ENCODE assay signal across 27 cellular contexts in the genomic region with DNA sequence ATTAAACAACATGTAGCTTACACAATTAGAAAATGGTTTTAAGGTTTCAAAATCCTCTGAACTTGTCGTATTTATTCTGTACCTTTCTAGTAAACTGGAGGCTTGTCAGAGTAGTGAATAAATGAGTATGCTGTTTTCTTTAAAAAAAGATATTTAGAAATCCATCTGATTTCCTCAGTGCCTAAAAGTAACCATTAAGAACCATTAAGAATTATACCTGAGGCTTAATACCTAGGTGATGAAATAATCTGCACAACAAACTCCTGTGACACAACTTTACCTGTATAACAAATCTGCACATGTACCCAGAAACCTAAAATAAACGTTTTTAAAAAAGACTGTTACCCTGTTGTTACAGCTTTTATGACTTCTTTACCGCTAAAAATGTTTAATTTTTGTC.
"Had no signal": no experiment of that assay in that cellular context is flagged by ENCODE, and none has a peak within 500 bp of the region (broad histone marks: within the 10 kb centered on the region; RNA-seq: fewer than 3 reads in every experiment).

No MANE protein-coding gene starts in this region.

- H3K36me3 ChIP-seq: adrenal gland, cardiac muscle cell, colonic mucosa, esophagus squamous epithelium had no signal

- H3K4me3 ChIP-seq: adrenal gland, body of pancreas, cardiac muscle cell, colonic mucosa, esophagus squamous epithelium had no signal

- H3K27me3 ChIP-seq: adrenal gland, body of pancreas, cardiac muscle cell, colonic mucosa, esophagus squamous epithelium had no signal

- H3K27ac ChIP-seq: adrenal gland, body of pancreas, cardiac muscle cell, colonic mucosa, esophagus squamous epithelium had no signal

- DNase-seq: activated CD4-positive, alpha-beta memory T cell treated with anti-CD3 and anti-CD28 coated beads for 36 hours; activated CD4-positive, alpha-beta T cell treated with anti-CD3 and anti-CD28 coated beads for 36 hours; activated CD4-positive, alpha-beta T cell treated with anti-CD3 and anti-CD28 coated beads, Interleukin-2, amount 10 ng/mL, durations not matched to agents 24 days and 14 days; activated CD4-positive, CD25-positive, alpha-beta regulatory T cell; activated CD4-positive, CD25-positive, alpha-beta regulatory T cell treated with anti-CD3 and anti-CD28 coated beads, Interleukin-2, amount 50 U/mL, for 72 hours; activated CD8-positive, alpha-beta memory T cell treated with anti-CD3 and anti-CD28 coated beads, Interleukin-2, amount 10 ng/mL, durations not matched to agents 7 days and 5 days; activated CD8-positive, alpha-beta memory T cell treated with anti-CD3 and anti-CD28 coated beads, Interleukin-2, amount 50 U/mL, for 4 hours; activated CD8-positive, alpha-beta T cell treated with anti-CD3 and anti-CD28 coated beads, Interleukin-2, amount 10 ng/mL, durations not matched to agents 7 days and 5 days; activated effector memory CD4-positive, alpha-beta T cell treated with anti-CD3 and anti-CD28 coated beads, Interleukin-2, amount 50 U/mL, for 16 hours; activated naive CD4-positive, alpha-beta T cell treated with anti-CD3 and anti-CD28 coated beads for 36 hours; activated naive CD8-positive, alpha-beta T cell treated with anti-CD3 and anti-CD28 coated beads for 36 hours; activated naive CD8-positive, alpha-beta T cell treated with anti-CD3 and anti-CD28 coated beads, Interleukin-2, amount 50 U/mL, for 24 hours; activated T-cell treated with anti-CD3 and anti-CD28 coated beads, Interleukin-2, amount 50 U/mL, for 1 hour; activated T-cell treated with anti-CD3 and anti-CD28 coated beads, Interleukin-2, amount 50 U/mL, for 48 hours; adrenal gland; amygdala; aorta; body of pancreas; central memory CD4-positive, alpha-beta T cell; cerebellar nuclear complex; colonic mucosa; effector memory CD4-positive, alpha-beta T cell; endodermal cell; esophagus squamous epithelium; head of caudate nucleus; T-helper 2 cell had no signal

- H3K9me3 ChIP-seq: adrenal gland, body of pancreas, colonic mucosa, esophagus squamous epithelium had no signal

- ATAC-seq: activated CD4-positive, alpha-beta T cell treated with anti-CD3 and anti-CD28 coated beads for 36 hours; activated CD8-positive, alpha-beta memory T cell treated with anti-CD3 and anti-CD28 coated beads, Interleukin-2, amount 10 ng/mL, durations not matched to agents 7 days and 5 days; activated CD8-positive, alpha-beta T cell treated with anti-CD3 and anti-CD28 coated beads, Interleukin-2, amount 10 ng/mL, durations not matched to agents 7 days and 5 days; activated naive CD8-positive, alpha-beta T cell treated with anti-CD3 and anti-CD28 coated beads, Interleukin-2, amount 50 U/mL, for 24 hours; body of pancreas had no signal

- H3K4me1 ChIP-seq: adrenal gland, body of pancreas, colonic mucosa, esophagus squamous epithelium had no signal
